Comparison of ENCODE assay signal across 19 cellular contexts in the genomic region with DNA sequence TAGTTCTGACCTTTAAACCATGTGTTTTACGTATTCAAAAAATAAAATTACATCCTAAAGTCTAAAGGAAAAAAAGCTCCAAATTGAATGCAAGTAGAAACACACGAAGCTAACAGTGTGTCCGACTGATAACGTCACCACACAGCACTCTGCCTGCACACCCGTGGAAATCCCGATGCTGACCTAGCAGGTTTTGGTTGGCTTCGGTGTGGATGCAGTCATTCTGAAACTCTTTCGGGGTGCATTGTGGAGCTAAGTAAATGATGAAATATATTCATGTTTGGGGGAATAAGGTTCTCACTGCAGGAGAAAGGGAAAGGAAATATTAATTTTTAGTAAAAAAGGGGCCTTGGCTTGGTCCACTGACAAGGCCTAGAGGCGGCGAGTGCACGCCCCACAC. TPM values are rescaled to one million over a fixed set of nuclear protein-coding genes. Genes with fewer than 3 reads are reported as not detected.
"Had no signal": no experiment of that assay in that cellular context is flagged by ENCODE, and none has a peak within 500 bp of the region (broad histone marks: within the 10 kb centered on the region; RNA-seq: fewer than 3 reads in every experiment).

No MANE protein-coding gene starts in this region.

- ATAC-seq: activated T-helper 17 cell treated with anti-CD3 and anti-CD28 coated beads, Interleukin-2, amount 50 U/mL, for 72 hours; gastrocnemius medialis; naive thymus-derived CD8-positive, alpha-beta T cell; stimulated activated naive CD8-positive, alpha-beta T cell treated with anti-CD3 and anti-CD28 coated beads, Interleukin-15, amount 100 ng/mL, for 72 hours had no signal

- DNase-seq: activated CD4-positive, alpha-beta T cell treated with anti-CD3 and anti-CD28 coated beads, Interleukin-2, amount 50 U/mL, for 1 hour; activated CD4-positive, CD25-positive, alpha-beta regulatory T cell treated with anti-CD3 and anti-CD28 coated beads, Interleukin-2, amount 50 U/mL, for 72 hours; activated naive CD4-positive, alpha-beta T cell treated with anti-CD3 and anti-CD28 coated beads for 36 hours; aorta; erythroblast; gastrocnemius medialis; heart right ventricle; mesendoderm; naive thymus-derived CD8-positive, alpha-beta T cell; stimulated activated CD4-positive, alpha-beta T cell treated with anti-CD3 and anti-CD28 coated beads, Interleukin-2, amount 100 ng/mL, for 48 hours; stimulated activated naive CD8-positive, alpha-beta T cell treated with anti-CD3 and anti-CD28 coated beads, Interleukin-15, amount 100 ng/mL, for 72 hours had no signal

- H3K27ac Mint-ChIP-seq: activated naive CD4-positive, alpha-beta T cell treated with anti-CD3 and anti-CD28 coated beads for 36 hours; activated T-helper 17 cell treated with anti-CD3 and anti-CD28 coated beads, Interleukin-2, amount 50 U/mL, for 72 hours; naive thymus-derived CD8-positive, alpha-beta T cell; stimulated activated naive CD8-positive, alpha-beta T cell treated with anti-CD3 and anti-CD28 coated beads, Interleukin-15, amount 100 ng/mL, for 72 hours; T-helper 1 cell treated with Interleukin-12 subunit alpha and Interleukin-12 subunit beta and Interleukin-4 antibody, amounts not matched to agents 30 μg/mL and 1 μg/mL, for 36 hours had no signal

- H3K4me3 Mint-ChIP-seq: activated naive CD4-positive, alpha-beta T cell treated with anti-CD3 and anti-CD28 coated beads for 36 hours; activated T-helper 17 cell treated with anti-CD3 and anti-CD28 coated beads, Interleukin-2, amount 50 U/mL, for 72 hours; central memory CD8-positive, alpha-beta T cell; stimulated activated naive CD8-positive, alpha-beta T cell treated with anti-CD3 and anti-CD28 coated beads, Interleukin-15, amount 100 ng/mL, for 72 hours; T-helper 1 cell treated with Interleukin-12 subunit alpha and Interleukin-12 subunit beta and Interleukin-4 antibody, amounts not matched to agents 30 μg/mL and 1 μg/mL, for 36 hours had no signal

- H3K4me1 ChIP-seq: gastrocnemius medialis, prostate gland had no signal

- H3K9me3 ChIP-seq: gastrocnemius medialis, heart right ventricle, prostate gland, right atrium auricular region, suprapubic skin had no signal

- H3K4me3 ChIP-seq: gastrocnemius medialis, heart right ventricle, prostate gland, suprapubic skin had no signal

- H3K9me3 Mint-ChIP-seq: activated naive CD4-positive, alpha-beta T cell treated with anti-CD3 and anti-CD28 coated beads for 36 hours; activated T-helper 17 cell treated with anti-CD3 and anti-CD28 coated beads, Interleukin-2, amount 50 U/mL, for 72 hours; central memory CD8-positive, alpha-beta T cell; stimulated activated naive CD8-positive, alpha-beta T cell treated with anti-CD3 and anti-CD28 coated beads, Interleukin-15, amount 100 ng/mL, for 72 hours; T-helper 1 cell treated with Interleukin-12 subunit alpha and Interleukin-12 subunit beta and Interleukin-4 antibody, amounts not matched to agents 30 μg/mL and 1 μg/mL, for 36 hours had no signal

- H3K27ac ChIP-seq: gastrocnemius medialis, heart right ventricle, prostate gland, right atrium auricular region, suprapubic skin, VCaP had no signal

- H3K36me3 ChIP-seq: gastrocnemius medialis, heart right ventricle, prostate gland, right atrium auricular region, suprapubic skin had no signal

- H3K36me3 Mint-ChIP-seq: naive thymus-derived CD8-positive, alpha-beta T cell had no signal

RNA-seq across cellular contexts. Expression of a gene that starts 2.0 kb away (rescaled TPM):
- total RNA-seq: activated CD8-positive, alpha-beta memory T cell treated with anti-CD3 and anti-CD28 coated beads for 36 hours; activated naive CD4-positive, alpha-beta T cell treated with anti-CD3 and anti-CD28 coated beads for 36 hours; activated T-helper 17 cell treated with anti-CD3 and anti-CD28 coated beads, Interleukin-2, amount 50 U/mL, for 72 hours; gastrocnemius medialis; naive thymus-derived CD8-positive, alpha-beta T cell had no signal
- polyA plus RNA-seq: aorta; naive thymus-derived CD8-positive, alpha-beta T cell had no signal
